ENCODE assay signal across 24 cellular contexts in genomic region chr20:63049191-63049518, GRCh38. TPM values are rescaled to one million over a fixed set of nuclear protein-coding genes. Genes with fewer than 3 reads are reported as not detected.
DNase-seq lines count a peak whose midpoint lies in the region; ATAC-seq, FAIRE-seq and TF ChIP-seq lines count a peak whose summit lies in the region.
"Had no signal": no experiment of that assay in that cellular context is flagged by ENCODE, and none has a peak within 500 bp of the region (broad histone marks: within the 10 kb centered on the region; RNA-seq: fewer than 3 reads in every experiment).

No MANE protein-coding gene starts in this region.

- H3K4me3 ChIP-seq in K562 (no peak overlapping the region), neuronal stem cell (ENCODE audit: low read length in 2 of 2) (no peak overlapping the region)
- H3K4me3 ChIP-seq: A549, GM23248, HAP-1 had no signal

- no peak overlapping the region for H2AFZ ChIP-seq in K562 (ENCODE audit: low read depth, low read length)
- H2AFZ ChIP-seq in neuronal stem cell (ENCODE audit: low read length), result no peak overlapping the region
- H2AFZ ChIP-seq: GM23248 had no signal

- peak overlapping the region; percentile 50 for H2BK15ac ChIP-seq in neuronal stem cell (ENCODE audit: low read length)

- no peak overlapping the region for H3K4me2 ChIP-seq in K562 (ENCODE audit: insufficient read depth, low read length)
- H3K4me2 ChIP-seq in neuronal stem cell (ENCODE audit: insufficient read depth, low read length, poor library complexity, severe bottlenecking), result no peak overlapping the region
- H3K4me2 ChIP-seq: A549 had no signal

- intact Hi-C loops in Right ventricle myocardium superior (cut with DNase I), result no loop called here
- intact Hi-C loops in Right ventricle myocardium inferior (cut with DNase I), result no loop called here
- intact Hi-C loops in K562 (cut with micrococcal nuclease), result no loop called here

- no peak overlapping the region for H4K91ac ChIP-seq in neuronal stem cell (ENCODE audit: low read depth, low read length, poor library complexity)

- no peak overlapping the region for H2BK120ac ChIP-seq in neuronal stem cell (ENCODE audit: low read depth, low read length)

- H3K23ac ChIP-seq in neuronal stem cell (ENCODE audit: low read depth, low read length, poor library complexity), result no peak overlapping the region

- H3K27ac ChIP-seq in K562 (ENCODE audit: extremely low read depth, low read depth, low read length) (no peak overlapping the region), neuronal stem cell (replicated peaks; ENCODE audit: low read length) (no peak overlapping the region)
- H3K27ac ChIP-seq: 22Rv1, A549, C4-2B, GM23248 had no signal

- no peak for TF ChIP-seq CTCF in K562 (IDR thresholded peaks at IDR 0.05 in 2 of 3, conservative IDR thresholded peaks at IDR 0.05 in 1 of 3; ENCODE audit: insufficient read depth in 2 of 3, low read depth in 1 of 3, low read length in 3 of 3)

- POLR2A ChIA-PET in K562 (lab: Yijun Ruan, JAX), result no interaction called here

- ATAC-seq in Right ventricle myocardium superior (ENCODE audit: poor library complexity) (no peak), Right ventricle myocardium inferior (no peak), K562 (no peak)
- no peak for ATAC-seq in stimulated activated naive CD8-positive, alpha-beta T cell treated with anti-CD3 and anti-CD28 coated beads, Interleukin-15, Interleukin-2, amounts not matched to agents 100 U/mL and 50 U/mL, for 24 hours

- WGBS in K562 (ENCODE audit: insufficient coverage, low coverage, missing lambda C conversion rate), result 3% methylated on average over 5 of the region's 6 CpGs
- WGBS in neuronal stem cell (ENCODE audit: extremely low coverage in 2 of 2, insufficient read length in 2 of 2, insufficient replicate concordance in 1 of 2), 2 donors, result no CpG with 5 or more reads among the region's 6 CpGs

- H2BK5ac ChIP-seq in neuronal stem cell (ENCODE audit: low read length), result no peak overlapping the region

- in situ Hi-C loops in K562 (cut with MboI), result no loop called here

- H3K14ac ChIP-seq in neuronal stem cell (ENCODE audit: low read length), result peak overlapping the region; percentile 33

- DNase-seq in Right ventricle myocardium superior (peak; percentile 33), Right ventricle myocardium inferior (ENCODE audit: missing footprints) (no peak), K562 (ENCODE audit: extremely low read depth in 1 of 4, low spot score in 3 of 4) (no peak), neuronal stem cell (ENCODE audit: low spot score) (no peak), NCI-H226 (no peak), kidney tubule cell (ENCODE audit: low spot score) (no peak)
- DNase-seq in stimulated activated naive CD8-positive, alpha-beta T cell treated with anti-CD3 and anti-CD28 coated beads, Interleukin-15, Interleukin-2, amounts not matched to agents 100 U/mL and 50 U/mL, for 24 hours, result no peak
- DNase-seq: AML-193; CD4-positive, alpha-beta T cell; DMS153; DMS79; GDM1; GM23248; IMR-90 had no signal

- TF ChIP-seq POLR2A in K562 (conservative IDR thresholded peaks at IDR 0.05), result no peak

- H3K36me3 ChIP-seq in K562 (ENCODE audit: control insufficient read depth, insufficient read depth, low read length) (no peaks in the 10 kb centered on the region), neuronal stem cell (replicated peaks in 1 of 2; ENCODE audit: control insufficient read depth in 2 of 2, insufficient read depth in 2 of 2, low read length in 2 of 2) (no peaks in the 10 kb centered on the region)
- H3K36me3 ChIP-seq: HAP-1 had no signal

- H3K9me3 ChIP-seq in K562 (replicated peaks; ENCODE audit: control insufficient read depth, insufficient read depth, low read depth, low read length) (no peaks in the 10 kb centered on the region), neuronal stem cell (replicated peaks in 1 of 2; ENCODE audit: control insufficient read depth in 2 of 2, insufficient read depth in 1 of 2, low read depth in 1 of 2, low read length in 2 of 2) (peaks cover 4% of the 10 kb centered on the region in 2 donors)
- H3K9me3 ChIP-seq: A549, HAP-1 had no signal

- H3K18ac ChIP-seq in neuronal stem cell (ENCODE audit: low read length), result no peak overlapping the region

- H3K27me3 ChIP-seq in K562 (ENCODE audit: control insufficient read depth in 2 of 2, insufficient read depth in 2 of 2, low read length in 2 of 2) (peaks cover 26 to 85% of the 10 kb centered on the region in 2 experiments), neuronal stem cell (ENCODE audit: control insufficient read depth in 3 of 3, insufficient read depth in 3 of 3, low read depth in 1 of 3, low read length in 3 of 3) (peaks cover 0 to 26% (median 0%) of the 10 kb centered on the region in 3 experiments)

- peak overlapping the region; percentile 23 for H2AK5ac ChIP-seq in neuronal stem cell (ENCODE audit: low read depth, low read length)

- CTCF ChIA-PET in K562 (lab: Yijun Ruan, JAX; ENCODE audit: low intra/inter-chr PET ratio), result no interaction called here

- BruUV-seq in K562 (replicated peaks; lab: Mats Ljungman, UMichigan), result no TSS peak

- H3K4ac ChIP-seq in neuronal stem cell (ENCODE audit: low read length), result no peak overlapping the region

- H3K9ac ChIP-seq in K562 (ENCODE audit: insufficient read depth in 1 of 2, low read depth in 2 of 2, low read length in 2 of 2) (no peak overlapping the region), neuronal stem cell (ENCODE audit: low read depth, low read length, poor library complexity) (no peak overlapping the region)
- H3K9ac ChIP-seq: GM23248 had no signal

- peaks cover 4% of the 10 kb centered on the region for H3K9me1 ChIP-seq in K562 (ENCODE audit: control insufficient read depth, insufficient read depth, low read length)

- TF ChIP-seq EP300 in K562 (IDR thresholded peaks at IDR 0.05; ENCODE audit: low read length), result no peak

- TF ChIP-seq RAD21 in K562 (CRISPR knock-in tag; conservative IDR thresholded peaks at IDR 0.05 in 1 of 2, IDR thresholded peaks at IDR 0.05 in 1 of 2), result no peak

- no peaks in the 10 kb centered on the region for H3K79me2 ChIP-seq in K562 (ENCODE audit: control insufficient read depth, insufficient read depth, low read length)

- no peak overlapping the region for H2BK12ac ChIP-seq in neuronal stem cell (ENCODE audit: low read length)

- H4K20me1 ChIP-seq in K562 (replicated peaks; ENCODE audit: control insufficient read depth, insufficient read depth, low read length), result peaks cover 5% of the 10 kb centered on the region

- no peak overlapping the region for H4K8ac ChIP-seq in neuronal stem cell (ENCODE audit: low read depth, low read length)

- H3K4me1 ChIP-seq in K562 (replicated peaks in 1 of 2; ENCODE audit: control insufficient read depth in 2 of 2, insufficient read depth in 2 of 2, low read length in 2 of 2) (peaks cover 0 to 6% of the 10 kb centered on the region in 2 experiments; a peak in 3 of 5 replicates), neuronal stem cell (ENCODE audit: control insufficient read depth in 2 of 2, insufficient read depth in 1 of 2, low read depth in 1 of 2, low read length in 2 of 2) (peaks cover 15 to 16% of the 10 kb centered on the region in 2 donors)
- H3K4me1 ChIP-seq: A549, HAP-1 had no signal

- FAIRE-seq in K562 (lab: Jason Lieb, UNC), result no peak
- FAIRE-seq: A549, GM12892, GM18507 had no signal

- no peaks in the 10 kb centered on the region for H3K79me1 ChIP-seq in neuronal stem cell (ENCODE audit: low read depth, low read length)

TF ChIP-seq in K562, 482 proteins besides CTCF, POLR2A, EP300 and RAD21:
- TF ChIP-seq ZNF431 (CRISPR knock-in tag; IDR thresholded peaks at IDR 0.05) (no peak), ZNF263 (CRISPR knock-in tag; IDR thresholded peaks at IDR 0.05; ENCODE audit: borderline replicate concordance) (peak; percentile 96)

RNA-seq across cellular contexts. Expression of gene BHLHE23, which starts 42.4 kb away (rescaled TPM):
- total RNA-seq in Right ventricle myocardium superior, result not detected
- total RNA-seq in Right ventricle myocardium inferior, result not detected
- total RNA-seq in K562 (2011; cell fraction: chromatin; rRNA removed; ENCODE audit: low replicate concordance), result not detected in 2 replicates
- total RNA-seq in K562 (2011; cell fraction: nucleolus; rRNA removed), result not detected in 2 replicates
- not detected in 2 replicates for total RNA-seq in K562 (2011; cell fraction: nucleoplasm; rRNA removed)
- total RNA-seq in K562 (2014; rRNA removed), result not detected in 2 replicates
- not detected in 2 replicates for total RNA-seq in K562 (2014; rRNA removed; fragmentation: Illumina TruSeq; extraction: Trizol)
- total RNA-seq in K562 (2015; rRNA removed; fragmentation: Illumina TruSeq; extraction: Trizol), result not detected in 2 replicates
- not detected in 2 replicates for total RNA-seq in K562 (2021)
- not detected in 2 replicates for polyA plus RNA-seq in K562 (2011; rRNA removed)
- not detected in 2 replicates for polyA plus RNA-seq in K562 (2011; cell fraction: cytosol; rRNA removed)
- not detected in 2 replicates for polyA plus RNA-seq in K562 (2011; cell fraction: nucleus; rRNA removed)
- polyA plus RNA-seq in K562 (2012), result not detected in 2 replicates
- polyA plus RNA-seq in K562 (2014; fragmentation: Illumina TruSeq; extraction: Trizol), result not detected in 2 replicates
- polyA plus RNA-seq in K562 (2014; fragmentation: Nextera tagmentation; extraction: Ambion mirVana), result not detected
- polyA plus RNA-seq in K562 (2014; rRNA removed), result not detected in 2 replicates
- polyA minus RNA-seq in K562 (2011; rRNA and poly(A)+ RNA removed), result not detected in 2 replicates
- not detected in 2 replicates for polyA minus RNA-seq in K562 (2011; cell fraction: cytosol; rRNA and poly(A)+ RNA removed)
- polyA minus RNA-seq in K562 (2011; cell fraction: nucleus; rRNA and poly(A)+ RNA removed), result not detected in 2 replicates
- polyA plus RNA-seq in neuronal stem cell (2013, experiment 1 of 2), result not detected
- not detected for polyA plus RNA-seq in neuronal stem cell (2013, experiment 2 of 2)
- total RNA-seq: CD4-positive, alpha-beta T cell; Daoy; GM23248; H4; HT-29; IMR-90 had no signal
- polyA plus RNA-seq: A549, BJ, GM23248, IMR-90 had no signal
